Comparison of ENCODE assay signal across 1 cellular context in the genomic region with DNA sequence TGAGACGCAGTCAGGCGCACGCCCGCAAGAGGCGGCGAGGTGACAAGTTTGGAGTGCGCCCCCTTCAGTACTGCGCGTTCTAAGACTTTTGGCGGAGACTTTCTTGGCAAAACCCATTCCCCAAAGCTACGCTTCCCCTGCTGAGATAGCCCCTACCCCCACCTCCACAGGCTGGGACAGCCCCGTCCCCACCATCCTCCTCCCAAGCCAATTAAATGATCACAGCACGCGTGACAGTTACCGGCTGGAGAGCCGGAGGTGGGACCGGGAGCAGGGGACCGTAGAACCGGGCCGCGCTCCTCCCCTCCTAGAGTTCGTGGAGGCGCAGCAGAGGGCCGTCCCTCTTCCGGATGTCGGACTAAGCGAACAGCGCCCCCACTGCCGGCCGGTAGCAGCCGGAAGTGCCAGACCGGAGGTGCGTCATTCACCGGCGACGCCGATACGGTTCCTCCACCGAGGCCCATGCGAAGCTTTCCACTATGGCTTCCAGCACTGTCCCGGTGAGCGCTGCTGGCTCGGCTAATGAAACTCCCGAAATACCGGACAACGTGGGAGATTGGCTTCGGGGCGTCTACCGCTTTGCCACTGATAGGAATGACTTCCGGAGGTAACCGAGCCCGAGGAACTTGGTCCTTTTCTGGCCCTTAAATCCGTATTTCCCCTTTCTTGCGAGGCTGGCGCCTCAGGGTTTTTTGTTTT.
A peak's percentile ranks its signal among the peaks of the same experiment; 100 is the strongest.
TF ChIP-seq lines count a peak whose summit lies in the region.

A gene (plus strand): TSS at position 476 of the 699 bp plus-strand sequence. CDS start 4 bp downstream, at position 480.

TF ChIP-seq in GM12878, 131 proteins besides CTCF, POLR2A, EP300 and RAD21 (continued from another document and continues in another):
- TF ChIP-seq, protein P1, sequence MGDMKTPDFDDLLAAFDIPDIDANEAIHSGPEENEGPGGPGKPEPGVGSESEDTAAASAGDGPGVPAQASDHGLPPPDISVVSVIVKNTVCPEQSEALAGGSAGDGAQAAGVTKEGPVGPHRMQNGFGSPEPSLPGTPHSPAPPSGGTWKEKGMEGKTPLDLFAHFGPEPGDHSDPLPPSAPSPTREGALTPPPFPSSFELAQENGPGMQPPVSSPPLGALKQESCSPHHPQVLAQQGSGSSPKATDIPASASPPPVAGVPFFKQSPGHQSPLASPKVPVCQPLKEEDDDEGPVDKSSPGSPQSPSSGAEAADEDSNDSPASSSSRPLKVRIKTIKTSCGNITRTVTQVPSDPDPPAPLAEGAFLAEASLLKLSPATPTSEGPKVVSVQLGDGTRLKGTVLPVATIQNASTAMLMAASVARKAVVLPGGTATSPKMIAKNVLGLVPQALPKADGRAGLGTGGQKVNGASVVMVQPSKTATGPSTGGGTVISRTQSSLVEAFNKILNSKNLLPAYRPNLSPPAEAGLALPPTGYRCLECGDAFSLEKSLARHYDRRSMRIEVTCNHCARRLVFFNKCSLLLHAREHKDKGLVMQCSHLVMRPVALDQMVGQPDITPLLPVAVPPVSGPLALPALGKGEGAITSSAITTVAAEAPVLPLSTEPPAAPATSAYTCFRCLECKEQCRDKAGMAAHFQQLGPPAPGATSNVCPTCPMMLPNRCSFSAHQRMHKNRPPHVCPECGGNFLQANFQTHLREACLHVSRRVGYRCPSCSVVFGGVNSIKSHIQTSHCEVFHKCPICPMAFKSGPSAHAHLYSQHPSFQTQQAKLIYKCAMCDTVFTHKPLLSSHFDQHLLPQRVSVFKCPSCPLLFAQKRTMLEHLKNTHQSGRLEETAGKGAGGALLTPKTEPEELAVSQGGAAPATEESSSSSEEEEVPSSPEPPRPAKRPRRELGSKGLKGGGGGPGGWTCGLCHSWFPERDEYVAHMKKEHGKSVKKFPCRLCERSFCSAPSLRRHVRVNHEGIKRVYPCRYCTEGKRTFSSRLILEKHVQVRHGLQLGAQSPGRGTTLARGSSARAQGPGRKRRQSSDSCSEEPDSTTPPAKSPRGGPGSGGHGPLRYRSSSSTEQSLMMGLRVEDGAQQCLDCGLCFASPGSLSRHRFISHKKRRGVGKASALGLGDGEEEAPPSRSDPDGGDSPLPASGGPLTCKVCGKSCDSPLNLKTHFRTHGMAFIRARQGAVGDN (IDR thresholded peaks at IDR 0.05), result 0 out of 2 replicates have a peak, but pooled peaks have one; percentile 27
- 0 out of 2 replicates have a peak, but pooled peaks have one; percentile 14 for TF ChIP-seq TCF3 (IDR thresholded peaks at IDR 0.05; ENCODE audit: borderline replicate concordance, insufficient read depth, low read depth, low read length)
- TF ChIP-seq POLR2AphosphoS2 (IDR thresholded peaks at IDR 0.05; ENCODE audit: low read depth, low read length), result peak; percentile 84
- peak; percentile 25 for TF ChIP-seq MEF2B (IDR thresholded peaks at IDR 0.05; ENCODE audit: partially characterized antibody, poor library complexity, severe bottlenecking)
- TF ChIP-seq IKZF2 (IDR thresholded peaks at IDR 0.05), result peak; percentile 57 to 65; a peak in 3 of 4 replicates
- TF ChIP-seq CHD2 (IDR thresholded peaks at IDR 0.05; ENCODE audit: borderline replicate concordance, low read depth, low read length), result peak; percentile 65; the same call in 1 of the 2 replicates
- peak; percentile 31; the same call in 1 of the 2 replicates for TF ChIP-seq IRF4 (IDR thresholded peaks at IDR 0.05; ENCODE audit: low read depth, low read length)
- TF ChIP-seq, protein P2, sequence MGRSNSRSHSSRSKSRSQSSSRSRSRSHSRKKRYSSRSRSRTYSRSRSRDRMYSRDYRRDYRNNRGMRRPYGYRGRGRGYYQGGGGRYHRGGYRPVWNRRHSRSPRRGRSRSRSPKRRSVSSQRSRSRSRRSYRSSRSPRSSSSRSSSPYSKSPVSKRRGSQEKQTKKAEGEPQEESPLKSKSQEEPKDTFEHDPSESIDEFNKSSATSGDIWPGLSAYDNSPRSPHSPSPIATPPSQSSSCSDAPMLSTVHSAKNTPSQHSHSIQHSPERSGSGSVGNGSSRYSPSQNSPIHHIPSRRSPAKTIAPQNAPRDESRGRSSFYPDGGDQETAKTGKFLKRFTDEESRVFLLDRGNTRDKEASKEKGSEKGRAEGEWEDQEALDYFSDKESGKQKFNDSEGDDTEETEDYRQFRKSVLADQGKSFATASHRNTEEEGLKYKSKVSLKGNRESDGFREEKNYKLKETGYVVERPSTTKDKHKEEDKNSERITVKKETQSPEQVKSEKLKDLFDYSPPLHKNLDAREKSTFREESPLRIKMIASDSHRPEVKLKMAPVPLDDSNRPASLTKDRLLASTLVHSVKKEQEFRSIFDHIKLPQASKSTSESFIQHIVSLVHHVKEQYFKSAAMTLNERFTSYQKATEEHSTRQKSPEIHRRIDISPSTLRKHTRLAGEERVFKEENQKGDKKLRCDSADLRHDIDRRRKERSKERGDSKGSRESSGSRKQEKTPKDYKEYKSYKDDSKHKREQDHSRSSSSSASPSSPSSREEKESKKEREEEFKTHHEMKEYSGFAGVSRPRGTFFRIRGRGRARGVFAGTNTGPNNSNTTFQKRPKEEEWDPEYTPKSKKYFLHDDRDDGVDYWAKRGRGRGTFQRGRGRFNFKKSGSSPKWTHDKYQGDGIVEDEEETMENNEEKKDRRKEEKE (IDR thresholded peaks at IDR 0.05), result no peak
- TF ChIP-seq, protein P3, sequence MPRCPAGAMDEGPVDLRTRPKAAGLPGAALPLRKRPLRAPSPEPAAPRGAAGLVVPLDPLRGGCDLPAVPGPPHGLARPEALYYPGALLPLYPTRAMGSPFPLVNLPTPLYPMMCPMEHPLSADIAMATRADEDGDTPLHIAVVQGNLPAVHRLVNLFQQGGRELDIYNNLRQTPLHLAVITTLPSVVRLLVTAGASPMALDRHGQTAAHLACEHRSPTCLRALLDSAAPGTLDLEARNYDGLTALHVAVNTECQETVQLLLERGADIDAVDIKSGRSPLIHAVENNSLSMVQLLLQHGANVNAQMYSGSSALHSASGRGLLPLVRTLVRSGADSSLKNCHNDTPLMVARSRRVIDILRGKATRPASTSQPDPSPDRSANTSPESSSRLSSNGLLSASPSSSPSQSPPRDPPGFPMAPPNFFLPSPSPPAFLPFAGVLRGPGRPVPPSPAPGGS (IDR thresholded peaks at IDR 0.05; ENCODE audit: borderline replicate concordance, insufficient read depth, low read depth, low read length, poor library complexity, severe bottlenecking), result peak; percentile 13
- TF ChIP-seq ZZZ3 (IDR thresholded peaks at IDR 0.05; ENCODE audit: control insufficient read depth, insufficient read length, low read depth), result no peak
- TF ChIP-seq, protein P4, sequence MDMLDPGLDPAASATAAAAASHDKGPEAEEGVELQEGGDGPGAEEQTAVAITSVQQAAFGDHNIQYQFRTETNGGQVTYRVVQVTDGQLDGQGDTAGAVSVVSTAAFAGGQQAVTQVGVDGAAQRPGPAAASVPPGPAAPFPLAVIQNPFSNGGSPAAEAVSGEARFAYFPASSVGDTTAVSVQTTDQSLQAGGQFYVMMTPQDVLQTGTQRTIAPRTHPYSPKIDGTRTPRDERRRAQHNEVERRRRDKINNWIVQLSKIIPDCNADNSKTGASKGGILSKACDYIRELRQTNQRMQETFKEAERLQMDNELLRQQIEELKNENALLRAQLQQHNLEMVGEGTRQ (IDR thresholded peaks at IDR 0.05; ENCODE audit: borderline replicate concordance, low read depth, low read length), result no peak; the same call in 1 of the 2 replicates
- TF ChIP-seq NFIC (IDR thresholded peaks at IDR 0.05; ENCODE audit: low read depth, low read length), result no peak
- peak; percentile 77 for TF ChIP-seq IKZF1 (conservative IDR thresholded peaks at IDR 0.05)
- TF ChIP-seq ATF7 (IDR thresholded peaks at IDR 0.05; ENCODE audit: low read depth), result no peak; the same call in 1 of the 2 replicates
- TF ChIP-seq ZNF622 (IDR thresholded peaks at IDR 0.05), result no peak
- TF ChIP-seq, protein P5, sequence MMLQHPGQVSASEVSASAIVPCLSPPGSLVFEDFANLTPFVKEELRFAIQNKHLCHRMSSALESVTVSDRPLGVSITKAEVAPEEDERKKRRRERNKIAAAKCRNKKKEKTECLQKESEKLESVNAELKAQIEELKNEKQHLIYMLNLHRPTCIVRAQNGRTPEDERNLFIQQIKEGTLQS (IDR thresholded peaks at IDR 0.05; ENCODE audit: borderline replicate concordance, extremely low read depth, low read depth, low read length), result peak; percentile 90; the same call in 1 of the 2 replicates
- peak in 1 of 2 experiments; percentile 87; a peak in 3 of 4 replicates for TF ChIP-seq SRF (IDR thresholded peaks at IDR 0.05; ENCODE audit: low read depth in 2 of 2, low read length in 2 of 2)
- TF ChIP-seq MTA3 (IDR thresholded peaks at IDR 0.05; ENCODE audit: borderline replicate concordance, low read length), result no peak; the same call in 1 of the 2 replicates
- TF ChIP-seq ZNF384 (IDR thresholded peaks at IDR 0.05; ENCODE audit: borderline replicate concordance, low read depth, low read length), result no peak
- TF ChIP-seq BRCA1 (IDR thresholded peaks at IDR 0.05; ENCODE audit: low read depth, low read length), result no peak
- peak; percentile 71 for TF ChIP-seq SMAD1 (IDR thresholded peaks at IDR 0.05; ENCODE audit: low read depth, partially characterized antibody)
- TF ChIP-seq, protein P6, sequence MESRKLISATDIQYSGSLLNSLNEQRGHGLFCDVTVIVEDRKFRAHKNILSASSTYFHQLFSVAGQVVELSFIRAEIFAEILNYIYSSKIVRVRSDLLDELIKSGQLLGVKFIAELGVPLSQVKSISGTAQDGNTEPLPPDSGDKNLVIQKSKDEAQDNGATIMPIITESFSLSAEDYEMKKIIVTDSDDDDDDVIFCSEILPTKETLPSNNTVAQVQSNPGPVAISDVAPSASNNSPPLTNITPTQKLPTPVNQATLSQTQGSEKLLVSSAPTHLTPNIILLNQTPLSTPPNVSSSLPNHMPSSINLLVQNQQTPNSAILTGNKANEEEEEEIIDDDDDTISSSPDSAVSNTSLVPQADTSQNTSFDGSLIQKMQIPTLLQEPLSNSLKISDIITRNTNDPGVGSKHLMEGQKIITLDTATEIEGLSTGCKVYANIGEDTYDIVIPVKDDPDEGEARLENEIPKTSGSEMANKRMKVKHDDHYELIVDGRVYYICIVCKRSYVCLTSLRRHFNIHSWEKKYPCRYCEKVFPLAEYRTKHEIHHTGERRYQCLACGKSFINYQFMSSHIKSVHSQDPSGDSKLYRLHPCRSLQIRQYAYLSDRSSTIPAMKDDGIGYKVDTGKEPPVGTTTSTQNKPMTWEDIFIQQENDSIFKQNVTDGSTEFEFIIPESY (IDR thresholded peaks at IDR 0.05), result no peak
- TF ChIP-seq SIX5 (IDR thresholded peaks at IDR 0.05; ENCODE audit: low read depth, low read length, severe bottlenecking), result peak; percentile 65
- TF ChIP-seq FOXK2 (IDR thresholded peaks at IDR 0.05), result no peak
- TF ChIP-seq RELA (IDR thresholded peaks at IDR 0.05; ENCODE audit: borderline replicate concordance, partially characterized antibody), result peak; percentile 73
- TF ChIP-seq, protein P7, sequence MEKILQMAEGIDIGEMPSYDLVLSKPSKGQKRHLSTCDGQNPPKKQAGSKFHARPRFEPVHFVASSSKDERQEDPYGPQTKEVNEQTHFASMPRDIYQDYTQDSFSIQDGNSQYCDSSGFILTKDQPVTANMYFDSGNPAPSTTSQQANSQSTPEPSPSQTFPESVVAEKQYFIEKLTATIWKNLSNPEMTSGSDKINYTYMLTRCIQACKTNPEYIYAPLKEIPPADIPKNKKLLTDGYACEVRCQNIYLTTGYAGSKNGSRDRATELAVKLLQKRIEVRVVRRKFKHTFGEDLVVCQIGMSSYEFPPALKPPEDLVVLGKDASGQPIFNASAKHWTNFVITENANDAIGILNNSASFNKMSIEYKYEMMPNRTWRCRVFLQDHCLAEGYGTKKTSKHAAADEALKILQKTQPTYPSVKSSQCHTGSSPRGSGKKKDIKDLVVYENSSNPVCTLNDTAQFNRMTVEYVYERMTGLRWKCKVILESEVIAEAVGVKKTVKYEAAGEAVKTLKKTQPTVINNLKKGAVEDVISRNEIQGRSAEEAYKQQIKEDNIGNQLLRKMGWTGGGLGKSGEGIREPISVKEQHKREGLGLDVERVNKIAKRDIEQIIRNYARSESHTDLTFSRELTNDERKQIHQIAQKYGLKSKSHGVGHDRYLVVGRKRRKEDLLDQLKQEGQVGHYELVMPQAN (conservative IDR thresholded peaks at IDR 0.05), result peak; percentile 75; the same call in 1 of the 2 replicates
- no peak for TF ChIP-seq BCL11A (IDR thresholded peaks at IDR 0.05; ENCODE audit: low read depth, low read length)
- 0 out of 2 replicates have a peak, but pooled peaks have one; percentile 21 for TF ChIP-seq JUND (IDR thresholded peaks at IDR 0.05; ENCODE audit: low read depth, low read length)
- TF ChIP-seq MTA2 (IDR thresholded peaks at IDR 0.05; ENCODE audit: low read depth), result 0 out of 2 replicates have a peak, but pooled peaks have one; percentile 41
- TF ChIP-seq, protein P8, sequence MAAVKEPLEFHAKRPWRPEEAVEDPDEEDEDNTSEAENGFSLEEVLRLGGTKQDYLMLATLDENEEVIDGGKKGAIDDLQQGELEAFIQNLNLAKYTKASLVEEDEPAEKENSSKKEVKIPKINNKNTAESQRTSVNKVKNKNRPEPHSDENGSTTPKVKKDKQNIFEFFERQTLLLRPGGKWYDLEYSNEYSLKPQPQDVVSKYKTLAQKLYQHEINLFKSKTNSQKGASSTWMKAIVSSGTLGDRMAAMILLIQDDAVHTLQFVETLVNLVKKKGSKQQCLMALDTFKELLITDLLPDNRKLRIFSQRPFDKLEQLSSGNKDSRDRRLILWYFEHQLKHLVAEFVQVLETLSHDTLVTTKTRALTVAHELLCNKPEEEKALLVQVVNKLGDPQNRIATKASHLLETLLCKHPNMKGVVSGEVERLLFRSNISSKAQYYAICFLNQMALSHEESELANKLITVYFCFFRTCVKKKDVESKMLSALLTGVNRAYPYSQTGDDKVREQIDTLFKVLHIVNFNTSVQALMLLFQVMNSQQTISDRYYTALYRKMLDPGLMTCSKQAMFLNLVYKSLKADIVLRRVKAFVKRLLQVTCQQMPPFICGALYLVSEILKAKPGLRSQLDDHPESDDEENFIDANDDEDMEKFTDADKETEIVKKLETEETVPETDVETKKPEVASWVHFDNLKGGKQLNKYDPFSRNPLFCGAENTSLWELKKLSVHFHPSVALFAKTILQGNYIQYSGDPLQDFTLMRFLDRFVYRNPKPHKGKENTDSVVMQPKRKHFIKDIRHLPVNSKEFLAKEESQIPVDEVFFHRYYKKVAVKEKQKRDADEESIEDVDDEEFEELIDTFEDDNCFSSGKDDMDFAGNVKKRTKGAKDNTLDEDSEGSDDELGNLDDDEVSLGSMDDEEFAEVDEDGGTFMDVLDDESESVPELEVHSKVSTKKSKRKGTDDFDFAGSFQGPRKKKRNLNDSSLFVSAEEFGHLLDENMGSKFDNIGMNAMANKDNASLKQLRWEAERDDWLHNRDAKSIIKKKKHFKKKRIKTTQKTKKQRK (IDR thresholded peaks at IDR 0.05; ENCODE audit: low read depth, low read length), result no peak
- TF ChIP-seq, protein P9, sequence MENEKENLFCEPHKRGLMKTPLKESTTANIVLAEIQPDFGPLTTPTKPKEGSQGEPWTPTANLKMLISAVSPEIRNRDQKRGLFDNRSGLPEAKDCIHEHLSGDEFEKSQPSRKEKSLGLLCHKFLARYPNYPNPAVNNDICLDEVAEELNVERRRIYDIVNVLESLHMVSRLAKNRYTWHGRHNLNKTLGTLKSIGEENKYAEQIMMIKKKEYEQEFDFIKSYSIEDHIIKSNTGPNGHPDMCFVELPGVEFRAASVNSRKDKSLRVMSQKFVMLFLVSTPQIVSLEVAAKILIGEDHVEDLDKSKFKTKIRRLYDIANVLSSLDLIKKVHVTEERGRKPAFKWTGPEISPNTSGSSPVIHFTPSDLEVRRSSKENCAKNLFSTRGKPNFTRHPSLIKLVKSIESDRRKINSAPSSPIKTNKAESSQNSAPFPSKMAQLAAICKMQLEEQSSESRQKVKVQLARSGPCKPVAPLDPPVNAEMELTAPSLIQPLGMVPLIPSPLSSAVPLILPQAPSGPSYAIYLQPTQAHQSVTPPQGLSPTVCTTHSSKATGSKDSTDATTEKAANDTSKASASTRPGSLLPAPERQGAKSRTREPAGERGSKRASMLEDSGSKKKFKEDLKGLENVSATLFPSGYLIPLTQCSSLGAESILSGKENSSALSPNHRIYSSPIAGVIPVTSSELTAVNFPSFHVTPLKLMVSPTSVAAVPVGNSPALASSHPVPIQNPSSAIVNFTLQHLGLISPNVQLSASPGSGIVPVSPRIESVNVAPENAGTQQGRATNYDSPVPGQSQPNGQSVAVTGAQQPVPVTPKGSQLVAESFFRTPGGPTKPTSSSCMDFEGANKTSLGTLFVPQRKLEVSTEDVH (IDR thresholded peaks at IDR 0.05; ENCODE audit: low read depth, partially characterized antibody), result peak; percentile 74
